ENCODE assay signal across 17 cellular contexts in genomic region chr9:32430720-32431119, GRCh38. TPM values are rescaled to one million over a fixed set of nuclear protein-coding genes. Genes with fewer than 3 reads are reported as not detected.
DNase-seq lines count a peak whose midpoint lies in the region; ATAC-seq and TF ChIP-seq lines count a peak whose summit lies in the region.
"Had no signal": no experiment of that assay in that cellular context is flagged by ENCODE, and none has a peak within 500 bp of the region (broad histone marks: within the 10 kb centered on the region; RNA-seq: fewer than 3 reads in every experiment).

No MANE protein-coding gene starts in this region.

- no peak overlapping the region for H2BK15ac ChIP-seq in mesenchymal stem cell (ENCODE audit: low read depth, poor library complexity, severe bottlenecking)

- no peak overlapping the region for H4K8ac ChIP-seq in mesenchymal stem cell (ENCODE audit: low read length)

- no peaks in the 10 kb centered on the region for H3K9me3 ChIP-seq in mesenchymal stem cell (ENCODE audit: control insufficient read depth, low read length)
- no peaks in the 10 kb centered on the region for H3K9me3 ChIP-seq in MG63
- H3K9me3 ChIP-seq: BLaER1 had no signal

- H3K18ac ChIP-seq in mesenchymal stem cell (ENCODE audit: low read depth in 1 of 2, low read length in 2 of 2), result no peak overlapping the region

- H3K4me3 ChIP-seq in mesenchymal stem cell (ENCODE audit: insufficient read depth in 1 of 2, low read depth in 1 of 2, low read length in 2 of 2) (no peak overlapping the region), MG63 (no peak overlapping the region)
- H3K4me3 ChIP-seq: BLaER1 had no signal

- no peak overlapping the region for H2BK5ac ChIP-seq in mesenchymal stem cell (ENCODE audit: low read depth, low read length, poor library complexity, severe bottlenecking)

- H3K4me2 ChIP-seq in mesenchymal stem cell (ENCODE audit: low read length, poor library complexity, severe bottlenecking), result no peak overlapping the region
- H3K4me2 ChIP-seq: BLaER1 had no signal

- TF ChIP-seq CTCF in AG09319 (IDR thresholded peaks at IDR 0.05; ENCODE audit: low read depth, low read length) (no peak), chondrocyte (IDR thresholded peaks at IDR 0.05) (no peak)

- H2BK12ac ChIP-seq in mesenchymal stem cell (ENCODE audit: low read length in 2 of 2), result no peak overlapping the region

- peaks cover 47% of the 10 kb centered on the region for H3K4me1 Mint-ChIP-seq in chondrocyte (ENCODE audit: low read depth)
- H3K4me1 Mint-ChIP-seq: activated naive CD8-positive, alpha-beta T cell treated with anti-CD3 and anti-CD28 coated beads, Interleukin-2, amount 50 U/mL, for 24 hours had no signal

- H3K79me1 ChIP-seq in mesenchymal stem cell (replicated peaks; ENCODE audit: low read length, poor library complexity, severe bottlenecking), result peaks cover 16% of the 10 kb centered on the region

- peaks cover 23% of the 10 kb centered on the region for H3K4me1 ChIP-seq in mesenchymal stem cell (ENCODE audit: control insufficient read depth, insufficient read depth, low read depth, low read length)
- H3K4me1 ChIP-seq: BLaER1, parathyroid adenoma had no signal

- ATAC-seq in GM21381 (IDR thresholded peaks at IDR 0.05; ENCODE audit: unreplicated experiment), result no peak
- ATAC-seq: activated naive CD8-positive, alpha-beta T cell treated with anti-CD3 and anti-CD28 coated beads, Interleukin-2, amount 50 U/mL, for 24 hours had no signal

- no peak overlapping the region for H2AFZ ChIP-seq in mesenchymal stem cell (ENCODE audit: low read depth, low read length)
- H2AFZ ChIP-seq: parathyroid adenoma had no signal

- H3K36me3 Mint-ChIP-seq in chondrocyte (ENCODE audit: low read depth), result peaks cover 26% of the 10 kb centered on the region

- 50% methylated on average over 1 of the region's 5 CpGs for WGBS in mesenchymal stem cell

- H3K23ac ChIP-seq in mesenchymal stem cell (ENCODE audit: low read length in 2 of 2), result no peak overlapping the region

- H3K9me3 Mint-ChIP-seq in chondrocyte (ENCODE audit: low read depth), result no peaks in the 10 kb centered on the region
- H3K9me3 Mint-ChIP-seq: activated CD4-positive, alpha-beta T cell treated with anti-CD3 and anti-CD28 coated beads, Interleukin-2, amount 10 ng/mL, durations not matched to agents 24 days and 14 days; activated naive CD8-positive, alpha-beta T cell treated with anti-CD3 and anti-CD28 coated beads, Interleukin-2, amount 50 U/mL, for 24 hours had no signal

- no peak overlapping the region for H3K14ac ChIP-seq in mesenchymal stem cell (ENCODE audit: low read length in 2 of 2)

- H2BK120ac ChIP-seq in mesenchymal stem cell (ENCODE audit: low read depth, low read length), result no peak overlapping the region

- H3K27me3 Mint-ChIP-seq in chondrocyte (ENCODE audit: low read depth), result no peaks in the 10 kb centered on the region
- H3K27me3 Mint-ChIP-seq: activated CD4-positive, alpha-beta T cell treated with anti-CD3 and anti-CD28 coated beads, Interleukin-2, amount 10 ng/mL, durations not matched to agents 24 days and 14 days; activated naive CD8-positive, alpha-beta T cell treated with anti-CD3 and anti-CD28 coated beads, Interleukin-2, amount 50 U/mL, for 24 hours had no signal

- in situ Hi-C loops in G401 (cut with HindIII; ENCODE audit: low sequenced_read_pairs), result no loop called here

- peak overlapping the region; percentile 79 for H3K27ac ChIP-seq in mesenchymal stem cell (ENCODE audit: low read length, poor library complexity, severe bottlenecking)
- H3K27ac ChIP-seq: BLaER1, parathyroid adenoma had no signal

- H3K27ac Mint-ChIP-seq in chondrocyte (ENCODE audit: unreplicated experiment), result peak overlapping the region; percentile 58
- H3K27ac Mint-ChIP-seq: activated CD4-positive, alpha-beta T cell treated with anti-CD3 and anti-CD28 coated beads, Interleukin-2, amount 10 ng/mL, durations not matched to agents 24 days and 14 days; activated naive CD8-positive, alpha-beta T cell treated with anti-CD3 and anti-CD28 coated beads, Interleukin-2, amount 50 U/mL, for 24 hours had no signal

- H3K9ac ChIP-seq in mesenchymal stem cell (ENCODE audit: low read length), result peak overlapping the region; percentile 17
- H3K9ac ChIP-seq: BLaER1, parathyroid adenoma had no signal

- H3K4me3 Mint-ChIP-seq in chondrocyte (ENCODE audit: unreplicated experiment), result peak overlapping the region; percentile 2
- H3K4me3 Mint-ChIP-seq: activated CD4-positive, alpha-beta T cell treated with anti-CD3 and anti-CD28 coated beads, Interleukin-2, amount 10 ng/mL, durations not matched to agents 24 days and 14 days; activated naive CD8-positive, alpha-beta T cell treated with anti-CD3 and anti-CD28 coated beads, Interleukin-2, amount 50 U/mL, for 24 hours had no signal

- DNase-seq in AG09319 (ENCODE audit: extremely low read depth, low read depth) (peak; percentile 5), NCI-H226 (peak; percentile 42), chondrocyte (ENCODE audit: low spot score) (no peak), mesenchymal stem cell (peak; percentile 37), MG63 (no peak), G401 (ENCODE audit: low spot score) (no peak), NCI-H345 (lab: John Stamatoyannopoulos, UW) (no peak)
- DNase-seq: activated CD4-positive, alpha-beta T cell treated with anti-CD3 and anti-CD28 coated beads, Interleukin-2, amount 10 ng/mL, durations not matched to agents 24 days and 14 days; activated naive CD8-positive, alpha-beta T cell treated with anti-CD3 and anti-CD28 coated beads, Interleukin-2, amount 50 U/mL, for 24 hours; activated T-cell treated with anti-CD3 and anti-CD28 coated beads, Interleukin-2, amount 50 U/mL, for 1 hour; DMS79 treated with DMSO at 0.1 percent for 48 hours; islet precursor cell; NCI-H1417; NCI-H524 treated with DMSO at 0.1 percent for 48 hours had no signal

- H3K36me3 ChIP-seq in mesenchymal stem cell (ENCODE audit: control insufficient read depth in 1 of 2, insufficient read depth in 2 of 2, low read depth in 1 of 2, low read length in 2 of 2) (peaks cover 21 to 98% of the 10 kb centered on the region in 2 experiments), MG63 (no peaks in the 10 kb centered on the region; the same call in 1 of the 2 replicates)

- no peak overlapping the region for H3K4ac ChIP-seq in mesenchymal stem cell (ENCODE audit: low read depth in 1 of 2, low read length in 2 of 2)

- no peaks in the 10 kb centered on the region for H3K27me3 ChIP-seq in mesenchymal stem cell (ENCODE audit: control insufficient read depth in 1 of 2, insufficient read depth in 1 of 2, low read length in 2 of 2)
- H3K27me3 ChIP-seq in MG63, result no peaks in the 10 kb centered on the region
- H3K27me3 ChIP-seq: BLaER1 had no signal

- H4K91ac ChIP-seq in mesenchymal stem cell (ENCODE audit: low read length), result no peak overlapping the region

- H2AK5ac ChIP-seq in mesenchymal stem cell (ENCODE audit: low read length, severe bottlenecking), result no peak overlapping the region

RNA-seq across cellular contexts. Expression of gene ACO1, which starts 46.3 kb away (rescaled TPM):
- 39.7 to 47.5 TPM (median 44.7 TPM) in 3 replicates for total RNA-seq in chondrocyte
- polyA plus RNA-seq in mesenchymal stem cell (2013, experiment 1 of 2), result 49.5 TPM
- 50.6 TPM for polyA plus RNA-seq in mesenchymal stem cell (2013, experiment 2 of 2)
- total RNA-seq in MG63 (2014; rRNA removed; shearing (Covaris generic); ENCODE audit: low replicate concordance), result 27.9 and 29.2 TPM in 2 replicates
- 43.1 and 56.8 TPM in 2 replicates for total RNA-seq in G401 (2014; rRNA removed; shearing (Covaris generic))

Comparison
In these comparisons a context has a peak if more than half of its experiments do, and no peak if none do; other contexts are left out.
1. DNase-seq: peak in AG09319 (single experiment), NCI-H226 (single experiment) and mesenchymal stem cell (single experiment); none in chondrocyte (single experiment), MG63 (single experiment), G401 (single experiment) and NCI-H345 (single experiment).